Comparison of ENCODE assay signal across 13 cellular contexts in genomic region chr3:186959029-186959624, GRCh38. TPM values are rescaled to one million over a fixed set of nuclear protein-coding genes. Genes with fewer than 3 reads are reported as not detected.
A peak's percentile ranks its signal among the peaks of the same experiment; 100 is the strongest.
DNase-seq lines count a peak whose midpoint lies in the region; ATAC-seq and TF ChIP-seq lines count a peak whose summit lies in the region.
"Had no signal": no experiment of that assay in that cellular context is flagged by ENCODE, and none has a peak within 500 bp of the region (broad histone marks: within the 10 kb centered on the region; RNA-seq: fewer than 3 reads in every experiment).

No MANE protein-coding gene starts in this region.

- intact Hi-C loops in Right ventricle myocardium inferior (cut with DNase I) = no loop called here
- intact Hi-C loops in transverse colon (cut with DNase I; ENCODE audit: low total_unique reads) = no loop called here

- H3K27ac ChIP-seq in cardiac muscle cell (peak overlapping the region; percentile 33), HEK293 (ENCODE audit: extremely low read depth, low read depth, low read length) (no peak overlapping the region), transverse colon (no peak overlapping the region)

- H3K27me3 ChIP-seq in cardiac muscle cell (no peaks in the 10 kb centered on the region), transverse colon (no peaks in the 10 kb centered on the region)

- H3K4me1 ChIP-seq in cardiac muscle cell (ENCODE audit: low read depth) (peaks cover 20% of the 10 kb centered on the region), HEK293 (ENCODE audit: control insufficient read depth, insufficient read depth, low read length) (no peaks in the 10 kb centered on the region), transverse colon (no peaks in the 10 kb centered on the region)

- TF ChIP-seq CTCF in cardiac muscle cell (IDR thresholded peaks at IDR 0.05; ENCODE audit: low read depth, low read length) = no peak
- TF ChIP-seq CTCF in HEK293 (tag by site-specific recombination; IDR thresholded peaks at IDR 0.05) = no peak
- peak; percentile 1 for TF ChIP-seq CTCF in astrocyte of the spinal cord (IDR thresholded peaks at IDR 0.05; ENCODE audit: low read depth, low read length)
- no peak for TF ChIP-seq CTCF in transverse colon (IDR thresholded peaks at IDR 0.05)

- ATAC-seq in Right ventricle myocardium inferior = no peak

- in situ Hi-C loops in astrocyte of the spinal cord (cut with HindIII; ENCODE audit: low sequenced_read_pairs) = no loop called here
- in situ Hi-C loops in transverse colon (cut with MboI; ENCODE audit: low pct_ligation_motif_present in 1 of 4, low pct_unique_long_range_greater_than_20kb in 1 of 4, low sequenced_read_pairs in 3 of 4) = no loop called here

- CTCF ChIA-PET in HEK293 (lab: Yijun Ruan, JAX) = no interaction called here

- POLR2A ChIA-PET in HEK293 (lab: Yijun Ruan, JAX) = no interaction called here

- TF ChIP-seq POLR2A in transverse colon (IDR thresholded peaks at IDR 0.05) = no peak

- no peak for TF ChIP-seq EP300 in transverse colon (IDR thresholded peaks at IDR 0.05; ENCODE audit: low read depth)

- DNase-seq in cardiac muscle cell (ENCODE audit: low read depth in 1 of 2, low spot score in 1 of 2) (no peak), Right ventricle myocardium inferior (ENCODE audit: missing footprints) (no peak), astrocyte of the spinal cord (ENCODE audit: low read depth, low spot score) (no peak), LoVo (ENCODE audit: low spot score) (no peak), NCI-H1105 treated with DMSO at 0.1 percent for 48 hours (lab: John Stamatoyannopoulos, UW) (no peak), epidermal melanocyte (ENCODE audit: insufficient read length, low spot score) (no peak), transverse colon (no peak)
- DNase-seq: activated effector memory CD4-positive, alpha-beta T cell treated with Interleukin-2 at 50 U/mL for 16 hours; DMS53; glutamatergic neuron; mesendoderm; NCI-H2029 treated with DMSO at 0.1 percent for 48 hours had no signal

- H3K4me3 ChIP-seq in cardiac muscle cell = no peak overlapping the region
- no peak overlapping the region for H3K4me3 ChIP-seq in HEK293 (ENCODE audit: low read depth, low read length)
- no peak overlapping the region for H3K4me3 ChIP-seq in astrocyte of the spinal cord (ENCODE audit: low read depth, low read length)
- H3K4me3 ChIP-seq in transverse colon = no peak overlapping the region

- H3K9me3 ChIP-seq in cardiac muscle cell (ENCODE audit: low read depth) (no peaks in the 10 kb centered on the region), HEK293 (ENCODE audit: control insufficient read depth, insufficient read depth, low read depth, low read length) (no peaks in the 10 kb centered on the region), transverse colon (no peaks in the 10 kb centered on the region)

- H3K36me3 ChIP-seq in cardiac muscle cell (peaks cover 5% of the 10 kb centered on the region), HEK293 (ENCODE audit: control insufficient read depth in 2 of 2, insufficient read depth in 1 of 2, low read length in 2 of 2) (peaks cover 0 to 5% of the 10 kb centered on the region in 2 experiments; a peak in 1 of 3 replicates), transverse colon (no peaks in the 10 kb centered on the region)

- 93 to 100% methylated on average over 3 of the region's 3 CpGs for WGBS in transverse colon (ENCODE audit: low coverage in 1 of 2), 2 donors

TF ChIP-seq in HEK293, 187 proteins besides CTCF, POLR2A, EP300 and RAD21:
- no peak for TF ChIP-seq ZNF214 (tag by site-specific recombination; IDR thresholded peaks at IDR 0.05; ENCODE audit: borderline replicate concordance)
- no peak for TF ChIP-seq KLF17 (tag by site-specific recombination; IDR thresholded peaks at IDR 0.05)
- 0 out of 2 replicates have a peak, but pooled peaks have one; percentile 10 for TF ChIP-seq GLIS1 (tag by site-specific recombination; IDR thresholded peaks at IDR 0.05)
- no peak for TF ChIP-seq KLF16 (tag by site-specific recombination; IDR thresholded peaks at IDR 0.05)

RNA-seq across cellular contexts. Expression of gene ST6GAL1, which starts 28.8 kb away (rescaled TPM):
- total RNA-seq in cardiac muscle cell (70.1 and 123 TPM in 2 replicates), Right ventricle myocardium inferior (77.1 TPM), transverse colon (10 to 100 TPM; 22.4 to 50.5 (median 31.2) TPM)
- polyA plus RNA-seq in cardiac muscle cell = 62.9 and 64.3 TPM in 2 replicates
